In genomic region chr3:141306922-141307321, GRCh38 we compare ENCODE assay signal across 14 cellular contexts.
DNase-seq lines count a peak whose midpoint lies in the region; ATAC-seq, FAIRE-seq and TF ChIP-seq lines count a peak whose summit lies in the region.
"Had no signal": no experiment of that assay in that cellular context is flagged by ENCODE, and none has a peak within 500 bp of the region (broad histone marks: within the 10 kb centered on the region; RNA-seq: fewer than 3 reads in every experiment).

No MANE protein-coding gene starts in this region.

- FAIRE-seq in pancreas (lab: Jason Lieb, UNC) = no peak
- FAIRE-seq: GM18507 had no signal

- no peaks in the 10 kb centered on the region for H3K9me3 Mint-ChIP-seq in activated naive CD4-positive, alpha-beta T cell treated with anti-CD3 and anti-CD28 coated beads, Interleukin-2, amount 50 U/mL, for 72 hours
- H3K9me3 Mint-ChIP-seq in stimulated activated effector memory CD8-positive, alpha-beta T cell treated with anti-CD3 and anti-CD28 coated beads, Interleukin-12 subunit alpha, Interleukin-12 subunit beta, amount 100 ng/mL, for 72 hours = no peaks in the 10 kb centered on the region

- H3K27me3 ChIP-seq in PC-3 (ENCODE audit: low read length) (no peaks in the 10 kb centered on the region), pancreas (no peaks in the 10 kb centered on the region)

- no peak overlapping the region for H3K27ac ChIP-seq in PC-3 (ENCODE audit: low read length)
- H3K27ac ChIP-seq in pancreas = no peak overlapping the region

- no peaks in the 10 kb centered on the region for H3F3A ChIP-seq in PC-3 (ENCODE audit: low read length, unreplicated experiment)

- no peaks in the 10 kb centered on the region for H4K20me1 ChIP-seq in PC-3 (ENCODE audit: low read length)

- no peak overlapping the region for H3K4me3 ChIP-seq in PC-3 (ENCODE audit: low read length)
- no peak overlapping the region for H3K4me3 ChIP-seq in pancreas

- no peak for ATAC-seq in PC-3
- peak; percentile 27 to 47 for ATAC-seq in activated naive CD4-positive, alpha-beta T cell treated with anti-CD3 and anti-CD28 coated beads, Interleukin-2, amount 50 U/mL, for 72 hours
- ATAC-seq in stimulated activated effector memory CD8-positive, alpha-beta T cell treated with anti-CD3 and anti-CD28 coated beads, Interleukin-12 subunit alpha, Interleukin-12 subunit beta, amount 100 ng/mL, for 72 hours = peak; percentile 29
- ATAC-seq in HG03521 (IDR thresholded peaks at IDR 0.05; ENCODE audit: unreplicated experiment) = no peak
- no peak for ATAC-seq in GM18505 (IDR thresholded peaks at IDR 0.05; ENCODE audit: unreplicated experiment)
- ATAC-seq in pancreas = no peak
- ATAC-seq: Panc1 had no signal

- peaks cover 7 to 17% of the 10 kb centered on the region in 2 donors for H3K36me3 Mint-ChIP-seq in activated naive CD4-positive, alpha-beta T cell treated with anti-CD3 and anti-CD28 coated beads, Interleukin-2, amount 50 U/mL, for 72 hours
- H3K36me3 Mint-ChIP-seq in stimulated activated effector memory CD8-positive, alpha-beta T cell treated with anti-CD3 and anti-CD28 coated beads, Interleukin-12 subunit alpha, Interleukin-12 subunit beta, amount 100 ng/mL, for 72 hours = peaks cover 11% of the 10 kb centered on the region

- H3K4me3 Mint-ChIP-seq in stimulated activated effector memory CD8-positive, alpha-beta T cell treated with anti-CD3 and anti-CD28 coated beads, Interleukin-12 subunit alpha, Interleukin-12 subunit beta, amount 100 ng/mL, for 72 hours = peak overlapping the region; percentile 46

- peak overlapping the region; percentile 81 to 89 for H3K27ac Mint-ChIP-seq in activated naive CD4-positive, alpha-beta T cell treated with anti-CD3 and anti-CD28 coated beads, Interleukin-2, amount 50 U/mL, for 72 hours
- H3K27ac Mint-ChIP-seq in stimulated activated effector memory CD8-positive, alpha-beta T cell treated with anti-CD3 and anti-CD28 coated beads, Interleukin-12 subunit alpha, Interleukin-12 subunit beta, amount 100 ng/mL, for 72 hours = peak overlapping the region; percentile 77

- H3K4me2 ChIP-seq in PC-3 (ENCODE audit: low read length) = no peak overlapping the region

- DNase-seq in activated naive CD4-positive, alpha-beta T cell treated with Interleukin-2 at 50 U/mL for 16 hours = peak; percentile 11
- DNase-seq in activated naive CD4-positive, alpha-beta T cell (lab: John Stamatoyannopoulos, UW) = no peak
- DNase-seq in PC-3 (peak; percentile 13), pancreas (no peak)
- no peak for DNase-seq in activated naive CD4-positive, alpha-beta T cell treated with anti-CD3 and anti-CD28 coated beads, Interleukin-2, amount 50 U/mL, for 72 hours (ENCODE audit: low spot score in 2 of 2)
- peak in 1 of 2 donors; percentile 60 for DNase-seq in stimulated activated effector memory CD8-positive, alpha-beta T cell treated with anti-CD3 and anti-CD28 coated beads, Interleukin-12 subunit alpha, Interleukin-12 subunit beta, amount 100 ng/mL, for 72 hours (ENCODE audit: low spot score in 2 of 2)
- DNase-seq: cerebellar nuclear complex, foreskin melanocyte, NCI-H187 treated with DMSO at 0.1 percent for 48 hours, NCI-H510A treated with DMSO at 0.1 percent for 48 hours had no signal

- peaks cover 7% of the 10 kb centered on the region; the same call in 1 of the 2 replicates for H3K4me1 ChIP-seq in PC-3 (ENCODE audit: insufficient read depth, low read length)
- peaks cover 0 to 7% (median 3%) of the 10 kb centered on the region in 3 donors for H3K4me1 ChIP-seq in pancreas

- no peak for TF ChIP-seq POLR2A in GM18505 (IDR thresholded peaks at IDR 0.05; ENCODE audit: borderline replicate concordance, extremely low read depth, insufficient read depth, insufficient read length)

- H3K9me3 ChIP-seq in PC-3 (ENCODE audit: low read length) (no peaks in the 10 kb centered on the region), pancreas (no peaks in the 10 kb centered on the region)

- H3K9me2 ChIP-seq in PC-3 (replicated peaks; ENCODE audit: low read length) = no peaks in the 10 kb centered on the region

- intact Hi-C loops in PC-3 (cut with micrococcal nuclease) (no loop called here), pancreas (cut with DNase I) (loop anchor here in 2 of 3 donors (5.0 kb wide), 2 partner anchors 140 to 145 kb away; no protein-coding TSS in a partner anchor)

- POLR2A ChIA-PET in PC-3 (lab: Charles Lee; ENCODE audit: unreplicated experiment) = interaction anchor here (0.6 kb wide), 1 partner anchor 63 kb away, joined by 4 read pairs; no protein-coding TSS in a partner anchor

- no peak for TF ChIP-seq CTCF in PC-3 (conservative IDR thresholded peaks at IDR 0.05; ENCODE audit: low read depth, low read length)
- TF ChIP-seq CTCF in pancreas (IDR thresholded peaks at IDR 0.05) = no peak

- no peak overlapping the region for H3K9ac ChIP-seq in PC-3 (ENCODE audit: low read length)

- WGBS in pancreas, 2 donors = 82 to 86% methylated on average over 5 of the region's 5 CpGs

- H3K36me3 ChIP-seq in PC-3 (ENCODE audit: low read depth, low read length) (no peaks in the 10 kb centered on the region), pancreas (no peaks in the 10 kb centered on the region)

- peaks cover 34% of the 10 kb centered on the region for H3K4me1 Mint-ChIP-seq in stimulated activated effector memory CD8-positive, alpha-beta T cell treated with anti-CD3 and anti-CD28 coated beads, Interleukin-12 subunit alpha, Interleukin-12 subunit beta, amount 100 ng/mL, for 72 hours

- 0 out of 2 replicates have a peak, but pooled peaks cover 4% of the 10 kb centered on the region for H3K79me2 ChIP-seq in PC-3 (ENCODE audit: low read length)

- H2AFZ ChIP-seq in PC-3 (ENCODE audit: low read length) = no peak overlapping the region

- CTCF ChIA-PET in PC-3 (lab: Charles Lee) = no interaction called here

- BruUV-seq in PC-3 (replicated peaks; lab: Mats Ljungman, UMichigan) = no TSS peak

Comparison
In these comparisons a context has a peak if more than half of its experiments do, and no peak if none do; other contexts are left out.
1. DNase-seq: peak in activated naive CD4-positive, alpha-beta T cell treated with Interleukin-2 at 50 U/mL for 16 hours (single experiment) and PC-3 (single experiment); none in activated naive CD4-positive, alpha-beta T cell (0 of 4), activated naive CD4-positive, alpha-beta T cell treated with anti-CD3 and anti-CD28 coated beads, Interleukin-2, amount 50 U/mL, for 72 hours (0 of 2) and pancreas (0 of 6).
2. ATAC-seq: peak in activated naive CD4-positive, alpha-beta T cell treated with anti-CD3 and anti-CD28 coated beads, Interleukin-2, amount 50 U/mL, for 72 hours (2 of 2) and stimulated activated effector memory CD8-positive, alpha-beta T cell treated with anti-CD3 and anti-CD28 coated beads, Interleukin-12 subunit alpha, Interleukin-12 subunit beta, amount 100 ng/mL, for 72 hours (single experiment); none in PC-3 (single experiment), HG03521 (single experiment), GM18505 (single experiment) and pancreas (0 of 4).